29 cellular contexts compared by ENCODE assay signal in genomic region chr16:62157544-62157943, GRCh38.
DNase-seq lines count a peak whose midpoint lies in the region; TF ChIP-seq lines count a peak whose summit lies in the region.
"Had no signal": no experiment of that assay in that cellular context is flagged by ENCODE, and none has a peak within 500 bp of the region (broad histone marks: within the 10 kb centered on the region; RNA-seq: fewer than 3 reads in every experiment).

No MANE protein-coding gene starts in this region.

- H3K27me3 ChIP-seq in neural cell (ENCODE audit: insufficient read depth, low read depth, low read length), result no peaks in the 10 kb centered on the region
- H3K27me3 ChIP-seq: BE2C; BLaER1; BLaER1 treated with 17β-estradiol and CSF1 and Interleukin-3, amounts not matched to agents 10 nM and 100 nM had no signal

- TF ChIP-seq CTCF in neural cell (IDR thresholded peaks at IDR 0.05; ENCODE audit: poor library complexity, severe bottlenecking), result no peak

- H3K4me3 Mint-ChIP-seq in immature natural killer cell, result no peak overlapping the region
- H3K4me3 Mint-ChIP-seq: B cell; CD14-positive monocyte; CD4-positive, alpha-beta memory T cell; CD4-positive, alpha-beta T cell; CD4-positive, CD25-positive, alpha-beta regulatory T cell; CD8-positive, alpha-beta memory T cell; CD8-positive, alpha-beta T cell had no signal

- H3K79me2 ChIP-seq in neural cell (replicated peaks; ENCODE audit: insufficient read depth, low read length), result no peaks in the 10 kb centered on the region

- H3K27ac ChIP-seq in neural cell (ENCODE audit: low read length), result no peak overlapping the region
- H3K27ac ChIP-seq: 22Rv1; A549; BLaER1; BLaER1 treated with 17β-estradiol and CSF1 and Interleukin-3, amounts not matched to agents 10 nM and 100 nM; C4-2B had no signal

- no peak for TF ChIP-seq RAD21 in neural cell (conservative IDR thresholded peaks at IDR 0.05)

- no peak overlapping the region for H3K4me3 ChIP-seq in neural cell (ENCODE audit: low read length)
- H3K4me3 ChIP-seq: A549; BLaER1; BLaER1 treated with 17β-estradiol and CSF1 and Interleukin-3, amounts not matched to agents 10 nM and 100 nM had no signal

- no peaks in the 10 kb centered on the region for H3K4me1 Mint-ChIP-seq in immature natural killer cell
- H3K4me1 Mint-ChIP-seq: B cell; CD14-positive monocyte; CD4-positive, alpha-beta memory T cell; CD4-positive, CD25-positive, alpha-beta regulatory T cell; CD8-positive, alpha-beta memory T cell had no signal

- H3F3A ChIP-seq in neural cell (ENCODE audit: insufficient read depth, low read length, poor library complexity, severe bottlenecking), result no peaks in the 10 kb centered on the region

- no peaks in the 10 kb centered on the region for H3K9me2 ChIP-seq in neural cell (ENCODE audit: insufficient read depth, low read length)

- H3K36me3 ChIP-seq in neural cell (ENCODE audit: insufficient read depth, low read length), result no peaks in the 10 kb centered on the region
- H3K36me3 ChIP-seq: BE2C; BLaER1; BLaER1 treated with 17β-estradiol and CSF1 and Interleukin-3, amounts not matched to agents 10 nM and 100 nM had no signal

- H3K4me2 ChIP-seq in neural cell (ENCODE audit: low read length), result no peak overlapping the region
- H3K4me2 ChIP-seq: A549; BLaER1; BLaER1 treated with 17β-estradiol and CSF1 and Interleukin-3, amounts not matched to agents 10 nM and 100 nM had no signal

- H3K27ac Mint-ChIP-seq in immature natural killer cell, result no peak overlapping the region
- H3K27ac Mint-ChIP-seq: B cell; CD14-positive monocyte; CD4-positive, alpha-beta memory T cell; CD4-positive, alpha-beta T cell; CD4-positive, CD25-positive, alpha-beta regulatory T cell; CD8-positive, alpha-beta memory T cell; CD8-positive, alpha-beta T cell had no signal

- H3K27me3 Mint-ChIP-seq in immature natural killer cell (ENCODE audit: low read depth in 3 of 3), result peaks cover 0 to 2% (median 0%) of the 10 kb centered on the region in 3 donors
- H3K27me3 Mint-ChIP-seq: B cell; CD4-positive, alpha-beta memory T cell; CD4-positive, alpha-beta T cell; CD4-positive, CD25-positive, alpha-beta regulatory T cell; CD8-positive, alpha-beta memory T cell had no signal

- no peaks in the 10 kb centered on the region for H3K36me3 Mint-ChIP-seq in immature natural killer cell
- H3K36me3 Mint-ChIP-seq: CD14-positive monocyte; CD4-positive, alpha-beta memory T cell; CD4-positive, CD25-positive, alpha-beta regulatory T cell; CD8-positive, alpha-beta memory T cell; CD8-positive, alpha-beta T cell had no signal

- peak; percentile 62 for TF ChIP-seq EP300 in neural cell (conservative IDR thresholded peaks at IDR 0.05; ENCODE audit: poor library complexity, severe bottlenecking)

- no peak overlapping the region for H3K9ac ChIP-seq in neural cell (ENCODE audit: low read length)
- H3K9ac ChIP-seq: BLaER1; BLaER1 treated with 17β-estradiol and CSF1 and Interleukin-3, amounts not matched to agents 10 nM and 100 nM had no signal

- DNase-seq in immature natural killer cell, result no peak
- DNase-seq: 8988T; ACHN; AML-193; BE2C; C1 segment of cervical spinal cord; Caco-2; Calu3; CD4-positive, alpha-beta memory T cell; CD4-positive, alpha-beta T cell; CD4-positive, CD25-positive, alpha-beta regulatory T cell; CD8-positive, alpha-beta memory T cell; CD8-positive, alpha-beta T cell; COR-L47; DMS 273 treated with DMSO at 0.1 percent for 48 hours; DMS153; DMS53; DMS79; DMS79 treated with DMSO at 0.1 percent for 48 hours; DND-41; EL had no signal

- no peaks in the 10 kb centered on the region for H3K9me3 ChIP-seq in neural cell (ENCODE audit: low read length)
- H3K9me3 ChIP-seq: A549; BE2C; BLaER1; BLaER1 treated with 17β-estradiol and CSF1 and Interleukin-3, amounts not matched to agents 10 nM and 100 nM; Caco-2 had no signal

- no peak overlapping the region for H2AFZ ChIP-seq in neural cell (ENCODE audit: low read depth, low read length)

- H3K9me3 Mint-ChIP-seq in immature natural killer cell, result peaks cover 0 to 25% (median 13%) of the 10 kb centered on the region in 6 donors

- no peaks in the 10 kb centered on the region for H4K20me1 ChIP-seq in neural cell (ENCODE audit: insufficient read depth)
- H4K20me1 ChIP-seq: BLaER1; BLaER1 treated with 17β-estradiol and CSF1 and Interleukin-3, amounts not matched to agents 10 nM and 100 nM had no signal

TF ChIP-seq in neural cell, 6 proteins besides CTCF, POLR2A, EP300 and RAD21:
- TF ChIP-seq TAF1 (IDR thresholded peaks at IDR 0.05; ENCODE audit: low read depth) (no peak), POLR2AphosphoS5 (IDR thresholded peaks at IDR 0.05) (peak; percentile 53)
